ENCODE assay signal across 23 cellular contexts in the genomic region with DNA sequence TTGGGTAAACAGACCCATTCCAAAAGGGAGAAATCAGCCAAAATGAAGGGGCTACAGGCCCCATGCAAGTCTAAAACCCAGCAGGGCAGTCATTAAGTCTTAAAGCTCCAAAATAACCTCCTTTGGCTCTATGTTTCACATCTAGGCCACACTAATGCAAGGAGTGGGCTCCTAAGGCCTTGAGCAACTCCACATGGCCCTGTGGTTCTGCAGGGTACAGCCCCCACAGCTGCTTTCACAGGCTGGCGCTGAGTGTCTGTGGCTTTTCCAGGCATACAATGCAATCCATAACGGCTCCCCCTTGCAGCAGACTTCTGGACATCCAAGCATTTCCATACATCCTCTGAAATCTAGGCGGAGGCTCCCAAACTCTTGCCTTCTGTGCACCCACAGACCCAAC. TPM values are rescaled to one million over a fixed set of nuclear protein-coding genes. Genes with fewer than 3 reads are reported as not detected.
DNase-seq lines count a peak whose midpoint lies in the region; ATAC-seq, FAIRE-seq and TF ChIP-seq lines count a peak whose summit lies in the region.
"Had no signal": no experiment of that assay in that cellular context is flagged by ENCODE, and none has a peak within 500 bp of the region (broad histone marks: within the 10 kb centered on the region; RNA-seq: fewer than 3 reads in every experiment).

No MANE protein-coding gene starts in this region.

- DNase-seq in activated T-cell treated with anti-CD3 and anti-CD28 coated beads, Interleukin-2, amount 50 U/mL, for 24 hours = no peak
- DNase-seq in activated T-cell treated with anti-CD3 and anti-CD28 coated beads for 4 hours (no peak), NB4 (ENCODE audit: low read depth) (peak; percentile 62), K562 (ENCODE audit: extremely low read depth in 1 of 4, low spot score in 3 of 4) (no peak), omental fat pad (ENCODE audit: low spot score) (no peak)
- DNase-seq in stimulated activated naive B cell treated with anti-CD40 and anti-IgM and Interleukin-4, amounts not matched to agents 10 μg/mL and 1 μg/mL and 100 μg/mL, for 72 hours = no peak
- no peak for DNase-seq in central memory CD4-positive, alpha-beta T cell
- no peak for DNase-seq in stimulated activated naive CD4-positive, alpha-beta T cell (lab: John Stamatoyannopoulos, UW)
- DNase-seq: activated CD8-positive, alpha-beta memory T cell treated with anti-CD3 and anti-CD28 coated beads for 24 hours; amygdala; C1 segment of cervical spinal cord; dermis blood vessel endothelial cell; GDM1; left ventricle myocardium superior; mucosa of descending colon; SHP77; stimulated activated CD4-positive, alpha-beta T cell treated with anti-CD3 and anti-CD28 coated beads, Interleukin-4, amount 100 ng/mL, for 24 hours; substantia nigra had no signal

- TF ChIP-seq CTCF in NB4 (IDR thresholded peaks at IDR 0.05; ENCODE audit: low read depth, low read length) (no peak), K562 (IDR thresholded peaks at IDR 0.05 in 2 of 3, conservative IDR thresholded peaks at IDR 0.05 in 1 of 3; ENCODE audit: insufficient read depth in 2 of 3, low read depth in 1 of 3, low read length in 3 of 3) (no peak), omental fat pad (IDR thresholded peaks at IDR 0.05) (no peak)

- ATAC-seq in K562 = peak; percentile 34
- ATAC-seq in stimulated activated naive B cell treated with anti-CD40 and anti-IgM and Interleukin-4, amounts not matched to agents 10 μg/mL and 1 μg/mL and 100 μg/mL, for 72 hours (replicated peaks) = no peak
- no peak for ATAC-seq in omental fat pad (ENCODE audit: low FRiP score)
- ATAC-seq: A549, left ventricle myocardium superior, mucosa of descending colon had no signal

- POLR2A ChIA-PET in K562 (lab: Yijun Ruan, JAX) = interaction anchor here (1.1 to 3.3 kb wide), 2 partner anchors 8 to 15 kb away, joined by 6 to 18 read pairs; no protein-coding TSS in a partner anchor

- H3K4me3 Mint-ChIP-seq in activated T-cell treated with anti-CD3 and anti-CD28 coated beads, Interleukin-2, amount 50 U/mL, for 24 hours = no peak overlapping the region
- H3K4me3 Mint-ChIP-seq in stimulated activated naive B cell treated with anti-CD40 and anti-IgM and Interleukin-4, amounts not matched to agents 10 μg/mL and 1 μg/mL and 100 μg/mL, for 72 hours = no peak overlapping the region

- peaks cover 84% of the 10 kb centered on the region for H3K4me1 Mint-ChIP-seq in activated T-cell treated with anti-CD3 and anti-CD28 coated beads, Interleukin-2, amount 50 U/mL, for 24 hours (ENCODE audit: low read depth)
- H3K4me1 Mint-ChIP-seq in stimulated activated naive B cell treated with anti-CD40 and anti-IgM and Interleukin-4, amounts not matched to agents 10 μg/mL and 1 μg/mL and 100 μg/mL, for 72 hours = peaks cover 59 to 81% of the 10 kb centered on the region in 2 donors

- in situ Hi-C loops in K562 (cut with MboI) = no loop called here

- CTCF ChIA-PET in K562 (lab: Yijun Ruan, JAX; ENCODE audit: low intra/inter-chr PET ratio) = no interaction called here

- H4K20me1 ChIP-seq in K562 (replicated peaks; ENCODE audit: control insufficient read depth, insufficient read depth, low read length) = no peaks in the 10 kb centered on the region

- no peaks in the 10 kb centered on the region for H3K27me3 Mint-ChIP-seq in activated T-cell treated with anti-CD3 and anti-CD28 coated beads, Interleukin-2, amount 50 U/mL, for 24 hours
- no peaks in the 10 kb centered on the region for H3K27me3 Mint-ChIP-seq in stimulated activated naive B cell treated with anti-CD40 and anti-IgM and Interleukin-4, amounts not matched to agents 10 μg/mL and 1 μg/mL and 100 μg/mL, for 72 hours

- TF ChIP-seq EP300 in K562 (IDR thresholded peaks at IDR 0.05; ENCODE audit: low read length) = no peak

- H3K36me3 ChIP-seq in K562 (ENCODE audit: control insufficient read depth, insufficient read depth, low read length) = no peaks in the 10 kb centered on the region
- H3K36me3 ChIP-seq: cardiac muscle cell, neutrophil had no signal

- H3K79me2 ChIP-seq in K562 (ENCODE audit: control insufficient read depth, insufficient read depth, low read length) = no peaks in the 10 kb centered on the region

- no TSS peak for BruUV-seq in K562 (replicated peaks; lab: Mats Ljungman, UMichigan)

- H3K9me3 ChIP-seq in K562 (replicated peaks; ENCODE audit: control insufficient read depth, insufficient read depth, low read depth, low read length) = peaks cover 5% of the 10 kb centered on the region; the same call in 1 of the 2 replicates
- H3K9me3 ChIP-seq: neutrophil had no signal

- peaks cover 14% of the 10 kb centered on the region for H3K9me3 Mint-ChIP-seq in activated T-cell treated with anti-CD3 and anti-CD28 coated beads, Interleukin-2, amount 50 U/mL, for 24 hours
- H3K9me3 Mint-ChIP-seq in stimulated activated naive B cell treated with anti-CD40 and anti-IgM and Interleukin-4, amounts not matched to agents 10 μg/mL and 1 μg/mL and 100 μg/mL, for 72 hours = peaks cover 15 to 16% of the 10 kb centered on the region in 2 donors

- peaks cover 0 to 2% of the 10 kb centered on the region in 2 experiments; a peak in 2 of 5 replicates for H3K4me1 ChIP-seq in K562 (replicated peaks in 1 of 2; ENCODE audit: control insufficient read depth in 2 of 2, insufficient read depth in 2 of 2, low read length in 2 of 2)
- H3K4me1 ChIP-seq: A549 had no signal

- no peak for FAIRE-seq in K562 (lab: Jason Lieb, UNC)
- FAIRE-seq: A549 had no signal

- peaks cover 91% of the 10 kb centered on the region for H3K36me3 Mint-ChIP-seq in activated T-cell treated with anti-CD3 and anti-CD28 coated beads, Interleukin-2, amount 50 U/mL, for 24 hours (ENCODE audit: low read depth)
- H3K36me3 Mint-ChIP-seq in stimulated activated naive B cell treated with anti-CD40 and anti-IgM and Interleukin-4, amounts not matched to agents 10 μg/mL and 1 μg/mL and 100 μg/mL, for 72 hours = peaks cover 52 to 76% of the 10 kb centered on the region in 2 donors

- H3K27me3 ChIP-seq in K562 (ENCODE audit: control insufficient read depth in 2 of 2, insufficient read depth in 2 of 2, low read length in 2 of 2) = no peaks in the 10 kb centered on the region
- H3K27me3 ChIP-seq: cardiac muscle cell, hepatocyte, neutrophil had no signal

- no peak for TF ChIP-seq RAD21 in K562 (CRISPR knock-in tag; conservative IDR thresholded peaks at IDR 0.05 in 1 of 2, IDR thresholded peaks at IDR 0.05 in 1 of 2)

- no peak overlapping the region for H3K9ac ChIP-seq in K562 (ENCODE audit: insufficient read depth in 1 of 2, low read depth in 2 of 2, low read length in 2 of 2)

- H3K4me2 ChIP-seq in K562 (ENCODE audit: insufficient read depth, low read length) = no peak overlapping the region
- H3K4me2 ChIP-seq: A549, hepatocyte had no signal

- peak overlapping the region; percentile 86 for H3K27ac Mint-ChIP-seq in activated T-cell treated with anti-CD3 and anti-CD28 coated beads, Interleukin-2, amount 50 U/mL, for 24 hours
- peak overlapping the region; percentile 20 for H3K27ac Mint-ChIP-seq in stimulated activated naive B cell treated with anti-CD40 and anti-IgM and Interleukin-4, amounts not matched to agents 10 μg/mL and 1 μg/mL and 100 μg/mL, for 72 hours

- no peak overlapping the region for H3K4me3 ChIP-seq in NB4 (ENCODE audit: low read depth, low read length)
- no peak overlapping the region for H3K4me3 ChIP-seq in K562
- H3K4me3 ChIP-seq: A549, cardiac muscle cell, hepatocyte, mucosa of descending colon had no signal

- TF ChIP-seq POLR2A in NB4 (IDR thresholded peaks at IDR 0.05; ENCODE audit: extremely low read depth, insufficient read length) = no peak
- no peak for TF ChIP-seq POLR2A in K562 (conservative IDR thresholded peaks at IDR 0.05)

- H2AFZ ChIP-seq in K562 (ENCODE audit: low read depth, low read length) = no peak overlapping the region
- H2AFZ ChIP-seq: hepatocyte had no signal

- H3K27ac ChIP-seq in K562 (ENCODE audit: extremely low read depth, low read depth, low read length) = no peak overlapping the region
- H3K27ac ChIP-seq: A549, cardiac muscle cell, hepatocyte, neutrophil, VCaP had no signal

- WGBS in K562 (ENCODE audit: insufficient coverage, low coverage, missing lambda C conversion rate) = 35% methylated on average over 3 of the region's 3 CpGs

- intact Hi-C loops in K562 (cut with micrococcal nuclease) = loop anchor here (10.0 kb wide), 1 partner anchor 664 kb away; a partner anchor contains a TSS

- H3K9me1 ChIP-seq in K562 (ENCODE audit: control insufficient read depth, insufficient read depth, low read length) = no peaks in the 10 kb centered on the region

RNA-seq across cellular contexts. Expression of a gene that starts 9.0 kb away (rescaled TPM):
- 3.9 and 7.3 TPM in 2 replicates for total RNA-seq in K562 (2011; cell fraction: chromatin; rRNA removed; ENCODE audit: low replicate concordance)
- total RNA-seq in K562 (2011; cell fraction: nucleolus; rRNA removed) = 2.2 and 3.9 TPM in 2 replicates
- total RNA-seq in K562 (2011; cell fraction: nucleoplasm; rRNA removed) = 4.3 and 6.5 TPM in 2 replicates
- total RNA-seq in K562 (2014; rRNA removed) (6.6 and 8.6 TPM in 2 replicates), K562 (2014; rRNA removed; fragmentation: Illumina TruSeq; extraction: Trizol) (8.4 and 8.6 TPM in 2 replicates), K562 (2015; rRNA removed; fragmentation: Illumina TruSeq; extraction: Trizol) (5.2 and 6.7 TPM in 2 replicates), K562 (2021) (5.7 and 6.1 TPM in 2 replicates), omental fat pad (10 to 100 TPM; 27.4 to 58.6 (median 37.5) TPM)
- polyA plus RNA-seq in K562 (2011; rRNA removed) (5.1 and 6.3 TPM in 2 replicates), K562 (2014; fragmentation: Illumina TruSeq; extraction: Trizol) (6.3 and 6.6 TPM in 2 replicates), K562 (2014; fragmentation: Nextera tagmentation; extraction: Ambion mirVana) (1 to 10 TPM; 3.9 to 4.2 TPM), K562 (2014; rRNA removed) (7.2 and 8.5 TPM in 2 replicates)
- 1.8 and 4.2 TPM in 2 replicates for polyA plus RNA-seq in K562 (2011; cell fraction: cytosol; rRNA removed)
- 4.3 and 6.7 TPM in 2 replicates for polyA plus RNA-seq in K562 (2011; cell fraction: nucleus; rRNA removed)
- polyA plus RNA-seq in K562 (2012) = 5.5 and 18.3 TPM in 2 replicates
- 3.7 and 3.8 TPM in 2 replicates for polyA minus RNA-seq in K562 (2011; rRNA and poly(A)+ RNA removed)
- 3.5 TPM in 1 of 2 replicates, not detected in the other for polyA minus RNA-seq in K562 (2011; cell fraction: cytosol; rRNA and poly(A)+ RNA removed)
- polyA minus RNA-seq in K562 (2011; cell fraction: nucleus; rRNA and poly(A)+ RNA removed) = 2.3 and 7.2 TPM in 2 replicates

RNA-seq across cellular contexts. Expression of a gene that starts 58.3 kb away (rescaled TPM):
- total RNA-seq in K562 (2011; cell fraction: chromatin; rRNA removed; ENCODE audit: low replicate concordance) = 246 and 960 TPM in 2 replicates
- total RNA-seq in K562 (2011; cell fraction: nucleolus; rRNA removed) = 112 and 178 TPM in 2 replicates
- total RNA-seq in K562 (2011; cell fraction: nucleoplasm; rRNA removed) = 283 and 397 TPM in 2 replicates
- total RNA-seq in K562 (2014; rRNA removed) (56.4 and 56.7 TPM in 2 replicates), K562 (2014; rRNA removed; fragmentation: Illumina TruSeq; extraction: Trizol) (89.4 and 95.7 TPM in 2 replicates), K562 (2015; rRNA removed; fragmentation: Illumina TruSeq; extraction: Trizol) (72.5 and 90.5 TPM in 2 replicates), K562 (2021) (62.5 and 64.3 TPM in 2 replicates), omental fat pad (100 to 1,000 TPM in 1 of 4 donors, 10 to 100 TPM in 3; 64.4 to 121 (median 78.4) TPM)
- polyA plus RNA-seq in K562 (2011; rRNA removed) (205 and 208 TPM in 2 replicates), K562 (2014; fragmentation: Illumina TruSeq; extraction: Trizol) (92.7 and 98.5 TPM in 2 replicates), K562 (2014; fragmentation: Nextera tagmentation; extraction: Ambion mirVana) (10 to 100 TPM; 25.7 to 52.4 TPM), K562 (2014; rRNA removed) (71.4 and 74.7 TPM in 2 replicates)
- polyA plus RNA-seq in K562 (2011; cell fraction: cytosol; rRNA removed) = 52.2 and 63.2 TPM in 2 replicates
- polyA plus RNA-seq in K562 (2011; cell fraction: nucleus; rRNA removed) = 617 and 696 TPM in 2 replicates
- polyA plus RNA-seq in K562 (2012) = 45.0 and 77.9 TPM in 2 replicates
- 313 and 334 TPM in 2 replicates for polyA minus RNA-seq in K562 (2011; rRNA and poly(A)+ RNA removed)
- 36.5 and 39.3 TPM in 2 replicates for polyA minus RNA-seq in K562 (2011; cell fraction: cytosol; rRNA and poly(A)+ RNA removed)
- polyA minus RNA-seq in K562 (2011; cell fraction: nucleus; rRNA and poly(A)+ RNA removed) = 358 and 510 TPM in 2 replicates
